Comparison of ENCODE assay signal across 1 cellular context in genomic region chr17:44066204-44066930, GRCh38.
TF ChIP-seq lines count a peak whose summit lies in the region.

Gene LSM12, minus strand, starts transcription at chr17:44066671. Its CDS starts 84 bp downstream, at chr17:44066587.

TF ChIP-seq in HEK293, 187 proteins besides CTCF, POLR2A, EP300 and RAD21 (continued from another document):
- TF ChIP-seq ZNF639 (tag by site-specific recombination; IDR thresholded peaks at IDR 0.05) = no peak
- no peak for TF ChIP-seq ZNF366 (tag by site-specific recombination; conservative IDR thresholded peaks at IDR 0.05)
- 0 out of 2 replicates have a peak, but pooled peaks have one; percentile 3 for TF ChIP-seq ZBTB6 (tag by site-specific recombination; IDR thresholded peaks at IDR 0.05)
- peak; percentile 64 for TF ChIP-seq ZXDB (tag by site-specific recombination; IDR thresholded peaks at IDR 0.05)
- no peak for TF ChIP-seq ZNF175 (tag by site-specific recombination; IDR thresholded peaks at IDR 0.05)
